In genomic region chr7:82965088-82966036, GRCh38 we compare ENCODE assay signal across 17 cellular contexts.
"Had no signal": no experiment of that assay in that cellular context is flagged by ENCODE, and none has a peak within 500 bp of the region (broad histone marks: within the 10 kb centered on the region; RNA-seq: fewer than 3 reads in every experiment).

No MANE protein-coding gene starts in this region.

- H3K4me1 ChIP-seq: adrenal gland, breast epithelium, esophagus muscularis mucosa, tibial artery had no signal

- H3K4me3 ChIP-seq: adrenal gland, breast epithelium, esophagus muscularis mucosa, tibial artery had no signal

- H3K36me3 Mint-ChIP-seq: activated naive CD4-positive, alpha-beta T cell treated with anti-CD3 and anti-CD28 coated beads, Interleukin-2, amount 50 U/mL, for 72 hours; immature natural killer cell; naive thymus-derived CD8-positive, alpha-beta T cell had no signal

- FAIRE-seq: astrocyte, urothelium cell line had no signal

- H3K4me1 Mint-ChIP-seq: immature natural killer cell; naive thymus-derived CD8-positive, alpha-beta T cell had no signal

- H3K27me3 Mint-ChIP-seq: naive thymus-derived CD8-positive, alpha-beta T cell had no signal

- H3K27me3 ChIP-seq: adrenal gland, breast epithelium, esophagus muscularis mucosa, neutrophil, tibial artery had no signal

- H3K27ac Mint-ChIP-seq: activated naive CD4-positive, alpha-beta T cell treated with anti-CD3 and anti-CD28 coated beads, Interleukin-2, amount 50 U/mL, for 72 hours; immature natural killer cell; naive thymus-derived CD8-positive, alpha-beta T cell had no signal

- DNase-seq: activated CD4-positive, alpha-beta T cell treated with anti-CD3 and anti-CD28 coated beads, Interleukin-2, amount 50 U/mL, for 4 hours; activated gamma-delta T cell; adrenal gland; cerebellar nuclear complex; effector CD4-positive, alpha-beta T cell; immature natural killer cell; mesendoderm; naive thymus-derived CD8-positive, alpha-beta T cell; stimulated activated CD4-positive, alpha-beta T cell treated with anti-CD3 and anti-CD28 coated beads, Interleukin-2, amount 100 ng/mL, for 24 hours; stimulated activated naive CD4-positive, alpha-beta T cell treated with Interleukin-2 at 50 U/mL for 16 hours; tibial artery had no signal

- H3K4me3 Mint-ChIP-seq: immature natural killer cell; naive thymus-derived CD8-positive, alpha-beta T cell had no signal

- H3K9me3 ChIP-seq: breast epithelium, esophagus muscularis mucosa, neutrophil, tibial artery had no signal

- H3K36me3 ChIP-seq: adrenal gland, breast epithelium, esophagus muscularis mucosa, neutrophil, tibial artery had no signal

- ATAC-seq: activated naive CD4-positive, alpha-beta T cell treated with anti-CD3 and anti-CD28 coated beads, Interleukin-2, amount 50 U/mL, for 72 hours; naive thymus-derived CD8-positive, alpha-beta T cell had no signal

- H3K27ac ChIP-seq: adrenal gland, breast epithelium, esophagus muscularis mucosa, neutrophil, tibial artery had no signal
